Comparison of ENCODE assay signal across 8 cellular contexts in the genomic region with DNA sequence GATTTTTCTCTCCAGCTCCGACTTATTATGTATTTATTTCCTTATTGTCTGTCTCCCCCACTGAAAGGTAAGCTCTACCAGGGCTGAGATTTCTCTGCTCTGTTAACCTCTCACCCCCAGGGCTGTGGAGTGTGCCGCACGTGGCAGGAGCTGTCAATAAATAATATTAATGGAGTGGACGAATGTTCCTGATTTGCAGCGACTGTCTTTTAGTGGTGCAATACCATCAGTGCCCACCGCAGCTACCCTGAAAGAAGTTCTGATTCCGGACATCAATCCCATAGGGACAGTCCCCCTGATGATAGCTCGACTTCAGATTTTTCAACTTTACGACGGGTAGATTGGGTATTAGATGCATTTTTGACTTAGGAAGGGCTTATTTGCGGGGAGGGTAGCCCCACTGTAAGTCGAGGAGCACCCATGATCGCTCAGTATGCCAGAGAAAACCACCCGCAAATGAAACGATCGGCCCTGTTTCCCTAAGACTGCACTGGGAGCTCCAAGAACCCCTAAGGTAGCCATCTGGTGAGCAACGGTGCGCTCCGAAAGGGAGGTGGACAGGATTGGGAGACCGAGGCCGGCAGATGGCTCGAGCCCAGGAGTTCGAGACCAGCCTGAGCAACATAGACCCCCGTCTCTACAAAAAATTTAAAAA. TPM values are rescaled to one million over a fixed set of nuclear protein-coding genes. Genes with fewer than 3 reads are reported as not detected.
DNase-seq lines count a peak whose midpoint lies in the region; ATAC-seq, FAIRE-seq and TF ChIP-seq lines count a peak whose summit lies in the region.

No MANE protein-coding gene starts in this region.

- WGBS in HepG2 (ENCODE audit: low lambda C conversion rate) = 8% methylated on average over 13 of the region's 24 CpGs

- H3K79me2 ChIP-seq in astrocyte (ENCODE audit: insufficient read depth, low read length) = peaks cover 35% of the 10 kb centered on the region
- peaks cover 33% of the 10 kb centered on the region for H3K79me2 ChIP-seq in HepG2 (ENCODE audit: insufficient read depth, low read length)

- POLR2A ChIA-PET in HepG2 (lab: Yijun Ruan, JAX) = interaction anchor here (0.9 to 3.1 kb wide), 4 partner anchors 8 to 98 kb away, joined by 3 to 17 read pairs (median 8); a partner anchor contains a TSS

- H4K20me1 ChIP-seq in astrocyte (ENCODE audit: insufficient read depth, low read length) (peaks cover 31% of the 10 kb centered on the region), HepG2 (ENCODE audit: insufficient read depth, low read length) (peaks cover 23% of the 10 kb centered on the region)

- peaks cover 31% of the 10 kb centered on the region for H3K27me3 Mint-ChIP-seq in CD4-positive, CD25-positive, alpha-beta regulatory T cell
- peaks cover 24% of the 10 kb centered on the region for H3K27me3 Mint-ChIP-seq in astrocyte (ENCODE audit: low read depth, unreplicated experiment)
- peaks cover 23% of the 10 kb centered on the region for H3K27me3 Mint-ChIP-seq in type B pancreatic cell

- no peaks in the 10 kb centered on the region for H3K36me3 ChIP-seq in CD4-positive, CD25-positive, alpha-beta regulatory T cell (ENCODE audit: control insufficient read depth, insufficient read depth, low read length)
- H3K36me3 ChIP-seq in astrocyte (ENCODE audit: insufficient read depth, low read length) = no peaks in the 10 kb centered on the region
- H3K36me3 ChIP-seq in HepG2 (replicated peaks in 1 of 2; ENCODE audit: control insufficient read depth in 1 of 2, insufficient read depth in 2 of 2, low read length in 2 of 2) = no peaks in the 10 kb centered on the region

- no peaks in the 10 kb centered on the region for H3K36me3 Mint-ChIP-seq in CD4-positive, CD25-positive, alpha-beta regulatory T cell
- H3K36me3 Mint-ChIP-seq in astrocyte (ENCODE audit: low read depth, unreplicated experiment) (no peaks in the 10 kb centered on the region), type B pancreatic cell (peaks cover 8% of the 10 kb centered on the region)

- H3K27ac Mint-ChIP-seq in CD4-positive, CD25-positive, alpha-beta regulatory T cell = peak overlapping the region in 2 of 3 donors; percentile 90 to 94
- H3K27ac Mint-ChIP-seq in astrocyte (ENCODE audit: unreplicated experiment) (peak overlapping the region; percentile 38), type B pancreatic cell (peak overlapping the region; percentile 76)

- peaks cover 0 to 3% (median 0%) of the 10 kb centered on the region in 7 donors for H3K9me3 Mint-ChIP-seq in CD4-positive, CD25-positive, alpha-beta regulatory T cell
- H3K9me3 Mint-ChIP-seq in astrocyte (ENCODE audit: unreplicated experiment) = no peaks in the 10 kb centered on the region
- H3K9me3 Mint-ChIP-seq in type B pancreatic cell = no peaks in the 10 kb centered on the region

- peaks cover 14 to 45% (median 26%) of the 10 kb centered on the region in 4 donors for H3K4me1 Mint-ChIP-seq in CD4-positive, CD25-positive, alpha-beta regulatory T cell
- peaks cover 16% of the 10 kb centered on the region for H3K4me1 Mint-ChIP-seq in astrocyte (ENCODE audit: low read depth, unreplicated experiment)
- peaks cover 24% of the 10 kb centered on the region for H3K4me1 Mint-ChIP-seq in type B pancreatic cell (ENCODE audit: unreplicated experiment)

- CTCF ChIA-PET in HepG2 (lab: Yijun Ruan, JAX; ENCODE audit: low intra/inter-chr PET ratio, low total read pairs) = no interaction called here

- H3K27me3 ChIP-seq in CD4-positive, CD25-positive, alpha-beta regulatory T cell (ENCODE audit: control insufficient read depth, insufficient read depth, low read length) = no peaks in the 10 kb centered on the region
- H3K27me3 ChIP-seq in astrocyte (ENCODE audit: insufficient read depth, low read length) (peaks cover 9% of the 10 kb centered on the region), HepG2 (ENCODE audit: control insufficient read depth in 1 of 2, insufficient read depth in 2 of 2, low read length in 2 of 2) (peaks cover 2 to 16% of the 10 kb centered on the region in 2 experiments; a peak in 3 of 5 replicates)

- H3K4me1 ChIP-seq in CD4-positive, CD25-positive, alpha-beta regulatory T cell (ENCODE audit: control insufficient read depth, insufficient read depth, low read length, poor library complexity, severe bottlenecking) = peaks cover 37% of the 10 kb centered on the region
- peaks cover 18% of the 10 kb centered on the region for H3K4me1 ChIP-seq in astrocyte (ENCODE audit: insufficient read depth, low read length)
- peaks cover 65% of the 10 kb centered on the region for H3K4me1 ChIP-seq in HepG2 (ENCODE audit: insufficient read depth, low read length)

- TF ChIP-seq POLR2A in HepG2 (IDR thresholded peaks at IDR 0.05; ENCODE audit: insufficient read depth in 1 of 2, low read depth in 2 of 2, low read length in 2 of 2) = no peak

- peak overlapping the region; percentile 87 for H3K9ac ChIP-seq in astrocyte (ENCODE audit: low read length)
- peak overlapping the region; percentile 70 for H3K9ac ChIP-seq in HepG2 (ENCODE audit: insufficient read depth, low read depth, low read length)

- TF ChIP-seq RAD21 in HepG2 (CRISPR knock-in tag; IDR thresholded peaks at IDR 0.05) = no peak

- H3K4me3 ChIP-seq in CD4-positive, CD25-positive, alpha-beta regulatory T cell (ENCODE audit: low read depth, low read length) = peak overlapping the region; percentile 29
- H3K4me3 ChIP-seq in astrocyte (ENCODE audit: insufficient read depth, low read depth, low read length) (peak overlapping the region; percentile 62), HepG2 (replicated peaks in 1 of 3; ENCODE audit: insufficient read depth in 1 of 3, low read depth in 2 of 3, low read length in 3 of 3) (peak overlapping the region; percentile 77 to 94 (median 93))

- H2AFZ ChIP-seq in astrocyte (ENCODE audit: low read depth, low read length) = peak overlapping the region; percentile 98
- no peak overlapping the region for H2AFZ ChIP-seq in HepG2 (ENCODE audit: low read length)

- TF ChIP-seq EP300 in HepG2 (IDR thresholded peaks at IDR 0.05; ENCODE audit: low read depth in 2 of 2, low read length in 2 of 2) (no peak), HepG2 (CRISPR knock-in tag; IDR thresholded peaks at IDR 0.05; ENCODE audit: borderline replicate concordance) (no peak)

- H3K4me2 ChIP-seq in astrocyte (ENCODE audit: low read length) (peak overlapping the region; percentile 90), HepG2 (ENCODE audit: low read depth, low read length) (peak overlapping the region; percentile 99)

- peak overlapping the region; percentile 86 to 94 (median 92) for H3K4me3 Mint-ChIP-seq in CD4-positive, CD25-positive, alpha-beta regulatory T cell
- H3K4me3 Mint-ChIP-seq in astrocyte (ENCODE audit: unreplicated experiment) (peak overlapping the region; percentile 91), type B pancreatic cell (peak overlapping the region; percentile 89)

- no peak for TF ChIP-seq CTCF in astrocyte (IDR thresholded peaks at IDR 0.05; ENCODE audit: insufficient read depth, low read depth, low read length)
- TF ChIP-seq CTCF in HepG2 (CRISPR knock-in tag; IDR thresholded peaks at IDR 0.05) = no peak
- peak; percentile 53 for TF ChIP-seq CTCF in type B pancreatic cell (conservative IDR thresholded peaks at IDR 0.05)

- intact Hi-C loops in HepG2 (cut with micrococcal nuclease; ENCODE audit: unreplicated experiment) = loop anchor here (5.0 kb wide), 1 partner anchor 77 kb away; no protein-coding TSS in a partner anchor

- in situ Hi-C loops in HepG2 (cut with HindIII; ENCODE audit: extremely low pct_ligation_motif_present, low pct_unique_long_range_greater_than_20kb) = loop anchor here (10.0 to 25.0 kb wide), 2 partner anchors 245 to 1713 kb away; no protein-coding TSS in a partner anchor

- FAIRE-seq in astrocyte (lab: Jason Lieb, UNC) = no peak
- no peak for FAIRE-seq in HepG2 (lab: Jason Lieb, UNC)

- peak overlapping the region; percentile 93 for H3K27ac ChIP-seq in CD4-positive, CD25-positive, alpha-beta regulatory T cell (ENCODE audit: insufficient read depth, low read length, poor library complexity, severe bottlenecking)
- H3K27ac ChIP-seq in astrocyte (ENCODE audit: low read depth, low read length) (no peak overlapping the region), HepG2 (ENCODE audit: extremely low read length, insufficient read depth, low read length) (no peak overlapping the region)

- no peak for DNase-seq in CD4-positive, CD25-positive, alpha-beta regulatory T cell
- peak; percentile 31 for DNase-seq in HT-29 (ENCODE audit: low spot score)
- DNase-seq in astrocyte (ENCODE audit: low read depth) = no peak
- no peak for DNase-seq in HepG2 (ENCODE audit: low spot score)
- DNase-seq in type B pancreatic cell (ENCODE audit: extremely low spot score, unreplicated experiment) = no peak
- DNase-seq in mucosa of gallbladder (ENCODE audit: low spot score) = no peak
- DNase-seq in NCI-H774 (lab: John Stamatoyannopoulos, UW) = no peak

- TSS peak; percentile 57 for BruUV-seq in HepG2 (replicated peaks; lab: Mats Ljungman, UMichigan)

- ATAC-seq in CD4-positive, CD25-positive, alpha-beta regulatory T cell (ENCODE audit: low read depth in 2 of 2) = no peak
- ATAC-seq in HepG2 (peak; percentile 67), HG03571 (IDR thresholded peaks at IDR 0.05; ENCODE audit: unreplicated experiment) (no peak)

- H3K9me3 ChIP-seq in CD4-positive, CD25-positive, alpha-beta regulatory T cell (ENCODE audit: control insufficient read depth in 2 of 2, low read length in 2 of 2) = no peaks in the 10 kb centered on the region
- H3K9me3 ChIP-seq in astrocyte (ENCODE audit: insufficient read depth, low read depth, low read length) (no peaks in the 10 kb centered on the region), HepG2 (ENCODE audit: low read length) (no peaks in the 10 kb centered on the region)

RNA-seq across cellular contexts. Expression of a gene that starts 1.0 kb away (rescaled TPM):
- 41.8 TPM for total RNA-seq in CD4-positive, CD25-positive, alpha-beta regulatory T cell
- 10 to 100 TPM; 23.8 to 48.1 (median 25.6) TPM for polyA plus RNA-seq in CD4-positive, CD25-positive, alpha-beta regulatory T cell
- 30.3 and 37.5 TPM in 2 replicates for total RNA-seq in HT-29 (2014; rRNA removed; shearing (Covaris generic))
- total RNA-seq in astrocyte (32.5 and 33.7 TPM in 2 replicates), HepG2 (2016; rRNA removed; fragmentation: Illumina TruSeq; extraction: Trizol) (33.2 and 34.4 TPM in 2 replicates), type B pancreatic cell (ENCODE audit: low replicate concordance) (36.6 and 38.1 TPM in 2 replicates), mucosa of gallbladder (28.1 TPM)
- total RNA-seq in HepG2 (2016; cell fraction: cytosol; rRNA removed; fragmentation: Illumina TruSeq; extraction: Trizol; ENCODE audit: low read depth) = 47.7 and 48.9 TPM in 2 replicates
- total RNA-seq in HepG2 (2016; cell fraction: insoluble cytoplasmic fraction; rRNA removed; fragmentation: Illumina TruSeq; extraction: Trizol) = 31.4 and 33.7 TPM in 2 replicates
- total RNA-seq in HepG2 (2016; cell fraction: membrane; rRNA removed; fragmentation: Illumina TruSeq; extraction: Trizol) = 86.0 and 86.6 TPM in 2 replicates
- total RNA-seq in HepG2 (2016; cell fraction: nucleus; rRNA removed; fragmentation: Illumina TruSeq; extraction: Trizol) = 29.7 and 31.1 TPM in 2 replicates
- polyA plus RNA-seq in HepG2 (2011; rRNA removed) = 32.7 TPM in 2 replicates
- 31.1 and 33.7 TPM in 2 replicates for polyA plus RNA-seq in HepG2 (2011; cell fraction: cytosol; rRNA removed)
- polyA plus RNA-seq in HepG2 (2011; cell fraction: nucleus; rRNA removed) = 42.0 and 48.5 TPM in 2 replicates
- polyA plus RNA-seq in HepG2 (2012) = 26.5 and 33.1 TPM in 2 replicates
- polyA plus RNA-seq in HepG2 (2016; cell fraction: cytosol; fragmentation: Illumina TruSeq; extraction: Trizol; ENCODE audit: low read depth) = 64.7 and 70.1 TPM in 2 replicates
- 40.4 and 47.0 TPM in 2 replicates for polyA plus RNA-seq in HepG2 (2016; cell fraction: insoluble cytoplasmic fraction; fragmentation: Illumina TruSeq; extraction: Trizol; ENCODE audit: low read depth)
- polyA plus RNA-seq in HepG2 (2016; cell fraction: membrane; fragmentation: Illumina TruSeq; extraction: Trizol; ENCODE audit: low read depth) = 94.1 and 94.6 TPM in 2 replicates
- polyA plus RNA-seq in HepG2 (2016; cell fraction: nucleus; fragmentation: Illumina TruSeq; extraction: Trizol; ENCODE audit: insufficient read depth, low read depth) = 53.3 and 54.4 TPM in 2 replicates
- polyA minus RNA-seq in HepG2 (2011; rRNA and poly(A)+ RNA removed; ENCODE audit: low replicate concordance) = 40.2 and 62.1 TPM in 2 replicates
- 16.4 and 18.6 TPM in 2 replicates for polyA minus RNA-seq in HepG2 (2011; cell fraction: cytosol; rRNA and poly(A)+ RNA removed)
- 44.7 and 44.8 TPM in 2 replicates for polyA minus RNA-seq in HepG2 (2011; cell fraction: nucleus; rRNA and poly(A)+ RNA removed)

Comparison
In these comparisons a context has a peak if more than half of its experiments do, and no peak if none do; other contexts are left out.
1. H3K4me3 ChIP-seq: peak in every context shown above with its lines; median percentile 93 in HepG2; 62 in astrocyte; 29 in CD4-positive, CD25-positive, alpha-beta regulatory T cell.
2. H3K27ac Mint-ChIP-seq: peak in every context shown above with its lines; median percentile 92 in CD4-positive, CD25-positive, alpha-beta regulatory T cell; 76 in type B pancreatic cell; 38 in astrocyte.